25 cellular contexts compared by ENCODE assay signal in genomic region chr7:30413864-30414263, GRCh38.
"Had no signal": no experiment of that assay in that cellular context is flagged by ENCODE, and none has a peak within 500 bp of the region (broad histone marks: within the 10 kb centered on the region; RNA-seq: fewer than 3 reads in every experiment).

No MANE protein-coding gene starts in this region.

- H3K9me3 Mint-ChIP-seq: activated naive CD8-positive, alpha-beta T cell treated with anti-CD3 and anti-CD28 coated beads, Interleukin-2, amount 50 U/mL, for 24 hours; activated T-cell treated with anti-CD3 and anti-CD28 coated beads, Interleukin-2, amount 50 U/mL, for 4 hours had no signal

- H3K4me1 ChIP-seq: SJSA1 had no signal

- H3K9me3 ChIP-seq: MG63, SJSA1, SK-N-SH had no signal

- H3K27me3 Mint-ChIP-seq: activated CD4-positive, alpha-beta memory T cell treated with anti-CD3 and anti-CD28 coated beads for 36 hours; activated naive CD8-positive, alpha-beta T cell; activated naive CD8-positive, alpha-beta T cell treated with anti-CD3 and anti-CD28 coated beads, Interleukin-2, amount 50 U/mL, for 24 hours; brain had no signal

- H3K4me1 Mint-ChIP-seq: activated naive CD4-positive, alpha-beta T cell treated with anti-CD3 and anti-CD28 coated beads, Interleukin-2, amount 10 ng/mL, durations not matched to agents 7 days and 5 days; activated naive CD8-positive, alpha-beta T cell treated with anti-CD3 and anti-CD28 coated beads, Interleukin-2, amount 50 U/mL, for 24 hours had no signal

- H3K36me3 Mint-ChIP-seq: activated CD4-positive, alpha-beta memory T cell treated with anti-CD3 and anti-CD28 coated beads for 36 hours; activated naive CD4-positive, alpha-beta T cell treated with anti-CD3 and anti-CD28 coated beads, Interleukin-2, amount 10 ng/mL, durations not matched to agents 7 days and 5 days had no signal

- H3K4me3 Mint-ChIP-seq: activated CD4-positive, alpha-beta memory T cell treated with anti-CD3 and anti-CD28 coated beads for 36 hours; activated naive CD4-positive, alpha-beta T cell treated with anti-CD3 and anti-CD28 coated beads, Interleukin-2, amount 10 ng/mL, durations not matched to agents 7 days and 5 days; activated naive CD8-positive, alpha-beta T cell; activated naive CD8-positive, alpha-beta T cell treated with anti-CD3 and anti-CD28 coated beads, Interleukin-2, amount 50 U/mL, for 24 hours; activated T-cell treated with anti-CD3 and anti-CD28 coated beads, Interleukin-2, amount 50 U/mL, for 4 hours; activated T-helper 1 cell treated with anti-CD3 and anti-CD28 coated beads, Interleukin-12 subunit alpha, Interleukin-12 subunit beta, Interleukin-2, Interleukin-4 antibody, amounts not matched to agents 30 ng/mL and 10 ng/mL and 1 ng/mL, durations not matched to agents 14 hours and 24 hours and 36 hours; brain; T-helper 1 cell treated with Interleukin-12 subunit alpha and Interleukin-12 subunit beta and Interleukin-4 antibody, amounts not matched to agents 30 μg/mL and 1 μg/mL, for 36 hours; T-helper 2 cell treated with Interferon-gamma antibody and Interleukin-4, amounts not matched to agents 5 μg/mL and 100 μg/mL, for 36 hours had no signal

- H3K4me3 ChIP-seq: MG63, SJSA1 had no signal

- H3K27ac Mint-ChIP-seq: activated CD4-positive, alpha-beta memory T cell treated with anti-CD3 and anti-CD28 coated beads for 36 hours; activated naive CD4-positive, alpha-beta T cell treated with anti-CD3 and anti-CD28 coated beads, Interleukin-2, amount 10 ng/mL, durations not matched to agents 7 days and 5 days; activated naive CD8-positive, alpha-beta T cell; activated naive CD8-positive, alpha-beta T cell treated with anti-CD3 and anti-CD28 coated beads, Interleukin-2, amount 50 U/mL, for 24 hours; activated T-helper 1 cell treated with anti-CD3 and anti-CD28 coated beads, Interleukin-12 subunit alpha, Interleukin-12 subunit beta, Interleukin-2, Interleukin-4 antibody, amounts not matched to agents 30 ng/mL and 10 ng/mL and 1 ng/mL, durations not matched to agents 14 hours and 24 hours and 36 hours; T-helper 1 cell treated with Interleukin-12 subunit alpha and Interleukin-12 subunit beta and Interleukin-4 antibody, amounts not matched to agents 30 μg/mL and 1 μg/mL, for 36 hours; T-helper 2 cell treated with Interferon-gamma antibody and Interleukin-4, amounts not matched to agents 5 μg/mL and 100 μg/mL, for 36 hours had no signal

- DNase-seq: activated CD4-positive, alpha-beta memory T cell treated with anti-CD3 and anti-CD28 coated beads for 36 hours; activated CD4-positive, alpha-beta T cell treated with anti-CD3 and anti-CD28 coated beads, Interleukin-2, amount 50 U/mL, for 1 hour; activated CD8-positive, alpha-beta memory T cell treated with anti-CD3 and anti-CD28 coated beads, Interleukin-2, amount 50 U/mL, for 4 hours; activated gamma-delta T cell treated with Interleukin-2 at 50 U/mL for 16 hours; activated naive CD4-positive, alpha-beta T cell treated with anti-CD3 and anti-CD28 coated beads, Interleukin-2, amount 10 ng/mL, durations not matched to agents 7 days and 5 days; activated naive CD8-positive, alpha-beta T cell treated with anti-CD3 and anti-CD28 coated beads, Interleukin-2, amount 50 U/mL, for 24 hours; activated T-cell treated with anti-CD3 and anti-CD28 coated beads for 4 hours; activated T-cell treated with anti-CD3 and anti-CD28 coated beads, Interleukin-2, amount 50 U/mL, for 4 hours; cerebellar nuclear complex; MG63; NCI-H1048; NCI-H1105 treated with DMSO at 0.1 percent for 48 hours; NCI-H1436; NCI-H1694; NCI-H1930; NCI-H2081 treated with DMSO at 0.1 percent for 48 hours; NCI-H345; NCI-H524 treated with DMSO at 0.1 percent for 48 hours; SK-N-SH had no signal

- ATAC-seq: activated naive CD8-positive, alpha-beta T cell treated with anti-CD3 and anti-CD28 coated beads, Interleukin-2, amount 50 U/mL, for 24 hours; activated T-cell treated with anti-CD3 and anti-CD28 coated beads, Interleukin-2, amount 50 U/mL, for 4 hours had no signal

- H3K27me3 ChIP-seq: MG63, SJSA1 had no signal

- H3K36me3 ChIP-seq: MG63, SJSA1 had no signal

- H3K27ac ChIP-seq: SJSA1 had no signal
